In genomic region chr1:208631057-208631456, GRCh38 we compare ENCODE assay signal across 15 cellular contexts.
DNase-seq lines count a peak whose midpoint lies in the region; TF ChIP-seq lines count a peak whose summit lies in the region.
"Had no signal": no experiment of that assay in that cellular context is flagged by ENCODE, and none has a peak within 500 bp of the region (broad histone marks: within the 10 kb centered on the region; RNA-seq: fewer than 3 reads in every experiment).

No MANE protein-coding gene starts in this region.

- H3K4me2 ChIP-seq in mammary epithelial cell (ENCODE audit: insufficient read depth, low read depth, low read length): peak overlapping the region; percentile 55
- H3K4me2 ChIP-seq: GM23338 had no signal

- H3K79me2 ChIP-seq in mammary epithelial cell (ENCODE audit: insufficient read depth, low read length): no peaks in the 10 kb centered on the region

- H3K4me1 ChIP-seq in mammary epithelial cell (ENCODE audit: insufficient read depth, low read length): no peaks in the 10 kb centered on the region

- WGBS in mammary epithelial cell (ENCODE audit: low coverage, missing lambda C conversion rate): 7% methylated on average over 8 of the region's 8 CpGs

- H3K36me3 Mint-ChIP-seq in T-helper 2 cell treated with Interferon-gamma antibody and Interleukin-4, amounts not matched to agents 5 μg/mL and 100 μg/mL, for 36 hours (ENCODE audit: low read depth): no peaks in the 10 kb centered on the region

- H3K4me3 ChIP-seq in mammary epithelial cell (replicated peaks in 1 of 3; ENCODE audit: insufficient read depth in 1 of 3, low read depth in 2 of 3, low read length in 3 of 3): no peak overlapping the region
- H3K4me3 ChIP-seq: GM12878, GM23338 had no signal

- dilution Hi-C loops in mammary epithelial cell (cut with HindIII; ENCODE audit: low sequenced_read_pairs): loop anchor here (5.0 kb wide), 1 partner anchor 74 kb away; no protein-coding TSS in a partner anchor

- DNase-seq in SK-MEL-5 (ENCODE audit: low read depth, low spot score): peak; percentile 11
- DNase-seq in mammary epithelial cell: no peak
- DNase-seq in medulla oblongata (ENCODE audit: extremely low spot score): peak; percentile 48
- peak in 6 of 10 donors; percentile 10 to 85 (median 33) for DNase-seq in posterior cingulate gyrus
- DNase-seq in DMS 273 (lab: John Stamatoyannopoulos, UW; ENCODE audit: unreplicated experiment): no peak
- no peak for DNase-seq in T-helper 2 cell treated with Interferon-gamma antibody and Interleukin-4, amounts not matched to agents 5 μg/mL and 100 μg/mL, for 36 hours (ENCODE audit: low spot score)
- DNase-seq in stimulated activated CD4-positive, alpha-beta T cell treated with anti-CD3 and anti-CD28 coated beads, Interleukin-4, amount 100 ng/mL, for 1 hour: no peak
- DNase-seq: Calu3; CD4-positive, alpha-beta T cell; DMS79; H7 had no signal

- H3K36me3 ChIP-seq in mammary epithelial cell (ENCODE audit: insufficient read depth, low read length): no peaks in the 10 kb centered on the region

- CTCF ChIA-PET in mammary epithelial cell (lab: Charles Lee; ENCODE audit: low non-redundant PET): no interaction called here

- no peaks in the 10 kb centered on the region for H3K4me1 Mint-ChIP-seq in T-helper 2 cell treated with Interferon-gamma antibody and Interleukin-4, amounts not matched to agents 5 μg/mL and 100 μg/mL, for 36 hours (ENCODE audit: low read depth)
- H3K4me1 Mint-ChIP-seq: B cell, GM23338 had no signal

- H3K27me3 Mint-ChIP-seq in T-helper 2 cell treated with Interferon-gamma antibody and Interleukin-4, amounts not matched to agents 5 μg/mL and 100 μg/mL, for 36 hours (ENCODE audit: low read depth): no peaks in the 10 kb centered on the region
- H3K27me3 Mint-ChIP-seq: B cell; CD4-positive, alpha-beta T cell had no signal

- TF ChIP-seq CTCF in mammary epithelial cell (conservative IDR thresholded peaks at IDR 0.05 in 1 of 2, IDR thresholded peaks at IDR 0.05 in 1 of 2; ENCODE audit: extremely low read depth in 1 of 2, insufficient read depth in 1 of 2, low read depth in 1 of 2, low read length in 2 of 2): no peak

- H3K9ac ChIP-seq in mammary epithelial cell (ENCODE audit: insufficient read depth, low read length): no peak overlapping the region

- no peaks in the 10 kb centered on the region for H4K20me1 ChIP-seq in mammary epithelial cell (ENCODE audit: insufficient read depth, low read length)

- no peak overlapping the region for H3K27ac ChIP-seq in mammary epithelial cell (ENCODE audit: insufficient read depth, low read depth, low read length)
- H3K27ac ChIP-seq: HL-60 had no signal

- no peak overlapping the region for H3K4me3 Mint-ChIP-seq in T-helper 2 cell treated with Interferon-gamma antibody and Interleukin-4, amounts not matched to agents 5 μg/mL and 100 μg/mL, for 36 hours
- H3K4me3 Mint-ChIP-seq: B cell; CD4-positive, alpha-beta T cell; GM23338 had no signal

- H3K27me3 ChIP-seq in mammary epithelial cell (ENCODE audit: insufficient read depth, low read length): peaks cover 7% of the 10 kb centered on the region

- H3K27ac Mint-ChIP-seq in T-helper 2 cell treated with Interferon-gamma antibody and Interleukin-4, amounts not matched to agents 5 μg/mL and 100 μg/mL, for 36 hours: no peak overlapping the region
- H3K27ac Mint-ChIP-seq: B cell; CD4-positive, alpha-beta T cell; GM23338 had no signal

- H2AFZ ChIP-seq in mammary epithelial cell (ENCODE audit: low read depth, low read length): peak overlapping the region; percentile 44

- no peaks in the 10 kb centered on the region for H3K9me3 Mint-ChIP-seq in T-helper 2 cell treated with Interferon-gamma antibody and Interleukin-4, amounts not matched to agents 5 μg/mL and 100 μg/mL, for 36 hours
- H3K9me3 Mint-ChIP-seq: CD4-positive, alpha-beta T cell; GM23338 had no signal

- no peaks in the 10 kb centered on the region for H3K9me3 ChIP-seq in mammary epithelial cell (replicated peaks; ENCODE audit: insufficient read depth, low read length)

- intact Hi-C loops in mammary epithelial cell (cut with micrococcal nuclease): no loop called here
- intact Hi-C loops in posterior cingulate gyrus (cut with DNase I): no loop called here

- no TSS peak for BruUV-seq in mammary epithelial cell (replicated peaks; lab: Mats Ljungman, UMichigan)

- in situ Hi-C loops in SK-MEL-5 (cut with HindIII; ENCODE audit: low pct_unique_long_range_greater_than_20kb, low sequenced_read_pairs): no loop called here
- in situ Hi-C loops in mammary epithelial cell (cut with MboI; ENCODE audit: low sequenced_read_pairs in 2 of 2): no loop called here

Comparison
In these comparisons a context has a peak if more than half of its experiments do, and no peak if none do; other contexts are left out.
1. DNase-seq: peak in SK-MEL-5 (single experiment), medulla oblongata (single experiment) and posterior cingulate gyrus (6 of 10); none in mammary epithelial cell (single experiment), DMS 273 (single experiment), T-helper 2 cell treated with Interferon-gamma antibody and Interleukin-4, amounts not matched to agents 5 μg/mL and 100 μg/mL, for 36 hours (single experiment) and stimulated activated CD4-positive, alpha-beta T cell treated with anti-CD3 and anti-CD28 coated beads, Interleukin-4, amount 100 ng/mL, for 1 hour (single experiment).